In the genomic region with DNA sequence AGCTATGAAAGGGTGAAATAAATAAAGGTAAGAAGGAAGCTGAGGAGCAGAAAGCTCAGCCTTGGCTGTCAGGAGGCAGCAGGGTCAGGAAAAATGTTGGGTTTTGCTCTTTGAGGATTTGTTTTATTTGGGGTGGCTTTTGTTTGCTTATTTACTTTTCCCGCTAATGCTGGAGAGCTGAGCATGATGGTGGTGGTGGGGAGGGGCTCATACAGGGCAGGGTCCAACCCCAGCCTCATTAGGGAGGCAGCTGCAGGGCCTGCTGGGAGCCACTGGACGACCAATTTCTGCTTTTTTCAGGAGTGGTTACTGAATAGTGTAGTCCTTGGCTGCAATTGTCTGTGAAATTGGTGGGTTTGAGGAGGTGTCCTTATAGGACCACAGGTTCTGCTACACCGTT, we compare ENCODE assay signal across 1 cellular context.
A peak's percentile ranks its signal among the peaks of the same experiment; 100 is the strongest.
TF ChIP-seq lines count a peak whose summit lies in the region.

No MANE protein-coding gene starts in this region.

TF ChIP-seq in HepG2, 621 proteins besides CTCF, POLR2A, EP300 and RAD21 (continued from another document and continues in another):
- TF ChIP-seq, protein P1, sequence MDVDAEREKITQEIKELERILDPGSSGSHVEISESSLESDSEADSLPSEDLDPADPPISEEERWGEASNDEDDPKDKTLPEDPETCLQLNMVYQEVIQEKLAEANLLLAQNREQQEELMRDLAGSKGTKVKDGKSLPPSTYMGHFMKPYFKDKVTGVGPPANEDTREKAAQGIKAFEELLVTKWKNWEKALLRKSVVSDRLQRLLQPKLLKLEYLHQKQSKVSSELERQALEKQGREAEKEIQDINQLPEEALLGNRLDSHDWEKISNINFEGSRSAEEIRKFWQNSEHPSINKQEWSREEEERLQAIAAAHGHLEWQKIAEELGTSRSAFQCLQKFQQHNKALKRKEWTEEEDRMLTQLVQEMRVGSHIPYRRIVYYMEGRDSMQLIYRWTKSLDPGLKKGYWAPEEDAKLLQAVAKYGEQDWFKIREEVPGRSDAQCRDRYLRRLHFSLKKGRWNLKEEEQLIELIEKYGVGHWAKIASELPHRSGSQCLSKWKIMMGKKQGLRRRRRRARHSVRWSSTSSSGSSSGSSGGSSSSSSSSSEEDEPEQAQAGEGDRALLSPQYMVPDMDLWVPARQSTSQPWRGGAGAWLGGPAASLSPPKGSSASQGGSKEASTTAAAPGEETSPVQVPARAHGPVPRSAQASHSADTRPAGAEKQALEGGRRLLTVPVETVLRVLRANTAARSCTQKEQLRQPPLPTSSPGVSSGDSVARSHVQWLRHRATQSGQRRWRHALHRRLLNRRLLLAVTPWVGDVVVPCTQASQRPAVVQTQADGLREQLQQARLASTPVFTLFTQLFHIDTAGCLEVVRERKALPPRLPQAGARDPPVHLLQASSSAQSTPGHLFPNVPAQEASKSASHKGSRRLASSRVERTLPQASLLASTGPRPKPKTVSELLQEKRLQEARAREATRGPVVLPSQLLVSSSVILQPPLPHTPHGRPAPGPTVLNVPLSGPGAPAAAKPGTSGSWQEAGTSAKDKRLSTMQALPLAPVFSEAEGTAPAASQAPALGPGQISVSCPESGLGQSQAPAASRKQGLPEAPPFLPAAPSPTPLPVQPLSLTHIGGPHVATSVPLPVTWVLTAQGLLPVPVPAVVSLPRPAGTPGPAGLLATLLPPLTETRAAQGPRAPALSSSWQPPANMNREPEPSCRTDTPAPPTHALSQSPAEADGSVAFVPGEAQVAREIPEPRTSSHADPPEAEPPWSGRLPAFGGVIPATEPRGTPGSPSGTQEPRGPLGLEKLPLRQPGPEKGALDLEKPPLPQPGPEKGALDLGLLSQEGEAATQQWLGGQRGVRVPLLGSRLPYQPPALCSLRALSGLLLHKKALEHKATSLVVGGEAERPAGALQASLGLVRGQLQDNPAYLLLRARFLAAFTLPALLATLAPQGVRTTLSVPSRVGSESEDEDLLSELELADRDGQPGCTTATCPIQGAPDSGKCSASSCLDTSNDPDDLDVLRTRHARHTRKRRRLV (CRISPR knock-in tag; IDR thresholded peaks at IDR 0.05), result 0 out of 2 replicates have a peak, but pooled peaks have one; percentile 38
- no peak for TF ChIP-seq ARID2 (CRISPR knock-in tag; IDR thresholded peaks at IDR 0.05; ENCODE audit: borderline replicate concordance)
- TF ChIP-seq CEBPB (IDR thresholded peaks at IDR 0.05; ENCODE audit: borderline replicate concordance, low read depth, low read length), result no peak
- TF ChIP-seq ATF7 (IDR thresholded peaks at IDR 0.05), result no peak
- TF ChIP-seq ATF7 (CRISPR knock-in tag; IDR thresholded peaks at IDR 0.05), result no peak
- TF ChIP-seq, protein P2, sequence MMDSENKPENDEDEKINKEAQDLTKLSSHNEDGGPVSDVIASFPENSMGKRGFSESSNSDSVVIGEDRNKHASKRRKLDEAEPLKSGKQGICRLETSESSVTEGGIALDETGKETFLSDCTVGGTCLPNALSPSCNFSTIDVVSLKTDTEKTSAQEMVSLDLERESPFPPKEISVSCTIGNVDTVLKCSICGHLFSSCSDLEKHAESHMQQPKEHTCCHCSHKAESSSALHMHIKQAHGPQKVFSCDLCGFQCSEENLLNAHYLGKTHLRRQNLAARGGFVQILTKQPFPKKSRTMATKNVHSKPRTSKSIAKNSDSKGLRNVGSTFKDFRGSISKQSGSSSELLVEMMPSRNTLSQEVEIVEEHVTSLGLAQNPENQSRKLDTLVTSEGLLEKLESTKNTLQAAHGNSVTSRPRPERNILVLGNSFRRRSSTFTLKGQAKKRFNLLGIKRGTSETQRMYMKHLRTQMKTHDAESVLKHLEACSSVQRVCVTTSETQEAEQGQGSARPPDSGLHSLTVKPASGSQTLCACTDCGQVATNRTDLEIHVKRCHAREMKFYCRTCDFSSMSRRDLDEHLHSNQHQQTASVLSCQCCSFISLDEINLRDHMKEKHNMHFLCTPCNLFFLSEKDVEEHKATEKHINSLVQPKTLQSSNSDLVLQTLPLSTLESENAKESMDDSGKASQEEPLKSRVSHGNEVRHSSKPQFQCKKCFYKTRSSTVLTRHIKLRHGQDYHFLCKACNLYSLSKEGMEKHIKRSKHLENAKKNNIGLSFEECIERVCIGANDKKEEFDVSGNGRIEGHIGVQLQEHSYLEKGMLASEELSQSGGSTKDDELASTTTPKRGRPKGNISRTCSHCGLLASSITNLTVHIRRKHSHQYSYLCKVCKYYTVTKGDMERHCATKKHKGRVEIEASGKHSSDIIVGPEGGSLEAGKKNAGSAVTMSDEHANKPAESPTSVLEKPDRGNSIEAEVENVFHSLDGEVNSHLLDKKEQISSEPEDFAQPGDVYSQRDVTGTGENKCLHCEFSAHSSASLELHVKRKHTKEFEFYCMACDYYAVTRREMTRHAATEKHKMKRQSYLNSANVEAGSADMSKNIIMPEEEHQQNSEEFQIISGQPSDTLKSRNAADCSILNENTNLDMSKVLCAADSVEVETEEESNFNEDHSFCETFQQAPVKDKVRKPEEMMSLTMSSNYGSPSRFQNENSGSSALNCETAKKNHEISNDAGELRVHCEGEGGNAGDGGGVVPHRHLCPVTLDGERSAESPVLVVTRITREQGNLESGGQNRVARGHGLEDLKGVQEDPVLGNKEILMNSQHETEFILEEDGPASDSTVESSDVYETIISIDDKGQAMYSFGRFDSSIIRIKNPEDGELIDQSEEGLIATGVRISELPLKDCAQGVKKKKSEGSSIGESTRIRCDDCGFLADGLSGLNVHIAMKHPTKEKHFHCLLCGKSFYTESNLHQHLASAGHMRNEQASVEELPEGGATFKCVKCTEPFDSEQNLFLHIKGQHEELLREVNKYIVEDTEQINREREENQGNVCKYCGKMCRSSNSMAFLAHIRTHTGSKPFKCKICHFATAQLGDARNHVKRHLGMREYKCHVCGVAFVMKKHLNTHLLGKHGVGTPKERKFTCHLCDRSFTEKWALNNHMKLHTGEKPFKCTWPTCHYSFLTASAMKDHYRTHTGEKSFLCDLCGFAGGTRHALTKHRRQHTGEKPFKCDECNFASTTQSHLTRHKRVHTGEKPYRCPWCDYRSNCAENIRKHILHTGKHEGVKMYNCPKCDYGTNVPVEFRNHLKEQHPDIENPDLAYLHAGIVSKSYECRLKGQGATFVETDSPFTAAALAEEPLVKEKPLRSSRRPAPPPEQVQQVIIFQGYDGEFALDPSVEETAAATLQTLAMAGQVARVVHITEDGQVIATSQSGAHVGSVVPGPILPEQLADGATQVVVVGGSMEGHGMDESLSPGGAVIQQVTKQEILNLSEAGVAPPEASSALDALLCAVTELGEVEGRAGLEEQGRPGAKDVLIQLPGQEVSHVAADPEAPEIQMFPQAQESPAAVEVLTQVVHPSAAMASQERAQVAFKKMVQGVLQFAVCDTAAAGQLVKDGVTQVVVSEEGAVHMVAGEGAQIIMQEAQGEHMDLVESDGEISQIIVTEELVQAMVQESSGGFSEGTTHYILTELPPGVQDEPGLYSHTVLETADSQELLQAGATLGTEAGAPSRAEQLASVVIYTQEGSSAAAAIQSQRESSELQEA (CRISPR knock-in tag; IDR thresholded peaks at IDR 0.05; ENCODE audit: not compliant biosample characterization), result no peak
- no peak for TF ChIP-seq ASH2L (IDR thresholded peaks at IDR 0.05; ENCODE audit: insufficient read length, low read depth, low read length)
- TF ChIP-seq, protein P3, sequence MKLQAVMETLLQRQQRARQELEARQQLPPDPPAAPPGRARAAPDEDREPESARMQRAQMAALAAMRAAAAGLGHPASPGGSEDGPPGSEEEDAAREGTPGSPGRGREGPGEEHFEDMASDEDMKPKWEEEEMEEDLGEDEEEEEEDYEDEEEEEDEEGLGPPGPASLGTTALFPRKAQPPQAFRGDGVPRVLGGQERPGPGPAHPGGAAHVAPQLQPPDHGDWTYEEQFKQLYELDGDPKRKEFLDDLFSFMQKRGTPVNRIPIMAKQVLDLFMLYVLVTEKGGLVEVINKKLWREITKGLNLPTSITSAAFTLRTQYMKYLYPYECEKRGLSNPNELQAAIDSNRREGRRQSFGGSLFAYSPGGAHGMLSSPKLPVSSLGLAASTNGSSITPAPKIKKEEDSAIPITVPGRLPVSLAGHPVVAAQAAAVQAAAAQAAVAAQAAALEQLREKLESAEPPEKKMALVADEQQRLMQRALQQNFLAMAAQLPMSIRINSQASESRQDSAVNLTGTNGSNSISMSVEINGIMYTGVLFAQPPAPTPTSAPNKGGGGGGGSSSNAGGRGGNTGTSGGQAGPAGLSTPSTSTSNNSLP (IDR thresholded peaks at IDR 0.05; ENCODE audit: low read depth, low read length), result 0 out of 2 replicates have a peak, but pooled peaks have one; percentile 3
- no peak for TF ChIP-seq ZKSCAN1 (IDR thresholded peaks at IDR 0.05; ENCODE audit: low read length)
- TF ChIP-seq TOE1 (CRISPR knock-in tag; IDR thresholded peaks at IDR 0.05), result no peak
- no peak for TF ChIP-seq LCORL (IDR thresholded peaks at IDR 0.05)
- peak; percentile 38; the same call in 1 of the 2 replicates for TF ChIP-seq LCORL (CRISPR knock-in tag; IDR thresholded peaks at IDR 0.05)
- no peak for TF ChIP-seq KDM1A (CRISPR knock-in tag; IDR thresholded peaks at IDR 0.05)
- peak; percentile 47; the same call in 1 of the 2 replicates for TF ChIP-seq ELF3 (CRISPR knock-in tag; IDR thresholded peaks at IDR 0.05)
- no peak for TF ChIP-seq ZNF567 (CRISPR knock-in tag; IDR thresholded peaks at IDR 0.05; ENCODE audit: borderline replicate concordance)
- TF ChIP-seq, protein P4, sequence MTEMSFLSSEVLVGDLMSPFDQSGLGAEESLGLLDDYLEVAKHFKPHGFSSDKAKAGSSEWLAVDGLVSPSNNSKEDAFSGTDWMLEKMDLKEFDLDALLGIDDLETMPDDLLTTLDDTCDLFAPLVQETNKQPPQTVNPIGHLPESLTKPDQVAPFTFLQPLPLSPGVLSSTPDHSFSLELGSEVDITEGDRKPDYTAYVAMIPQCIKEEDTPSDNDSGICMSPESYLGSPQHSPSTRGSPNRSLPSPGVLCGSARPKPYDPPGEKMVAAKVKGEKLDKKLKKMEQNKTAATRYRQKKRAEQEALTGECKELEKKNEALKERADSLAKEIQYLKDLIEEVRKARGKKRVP (CRISPR knock-in tag; IDR thresholded peaks at IDR 0.05), result no peak
- TF ChIP-seq ZNF850 (CRISPR knock-in tag; conservative IDR thresholded peaks at IDR 0.05), result no peak
- no peak for TF ChIP-seq SOX6 (IDR thresholded peaks at IDR 0.05)
- peak; percentile 73 for TF ChIP-seq SOX6 (CRISPR knock-in tag; IDR thresholded peaks at IDR 0.05)
- TF ChIP-seq, protein P5, sequence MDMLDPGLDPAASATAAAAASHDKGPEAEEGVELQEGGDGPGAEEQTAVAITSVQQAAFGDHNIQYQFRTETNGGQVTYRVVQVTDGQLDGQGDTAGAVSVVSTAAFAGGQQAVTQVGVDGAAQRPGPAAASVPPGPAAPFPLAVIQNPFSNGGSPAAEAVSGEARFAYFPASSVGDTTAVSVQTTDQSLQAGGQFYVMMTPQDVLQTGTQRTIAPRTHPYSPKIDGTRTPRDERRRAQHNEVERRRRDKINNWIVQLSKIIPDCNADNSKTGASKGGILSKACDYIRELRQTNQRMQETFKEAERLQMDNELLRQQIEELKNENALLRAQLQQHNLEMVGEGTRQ (IDR thresholded peaks at IDR 0.05; ENCODE audit: low read depth, low read length), result no peak
- TF ChIP-seq, protein P5 (CRISPR knock-in tag; IDR thresholded peaks at IDR 0.05; ENCODE audit: borderline replicate concordance), result no peak
- no peak for TF ChIP-seq FOXA1 (IDR thresholded peaks at IDR 0.05)
- TF ChIP-seq FOXA1 (CRISPR knock-in tag; IDR thresholded peaks at IDR 0.05), result peak; percentile 68
- TF ChIP-seq ZMYM2 (CRISPR knock-in tag; IDR thresholded peaks at IDR 0.05), result no peak
- no peak for TF ChIP-seq TGIF2 (CRISPR knock-in tag; IDR thresholded peaks at IDR 0.05)
- TF ChIP-seq, protein P6, sequence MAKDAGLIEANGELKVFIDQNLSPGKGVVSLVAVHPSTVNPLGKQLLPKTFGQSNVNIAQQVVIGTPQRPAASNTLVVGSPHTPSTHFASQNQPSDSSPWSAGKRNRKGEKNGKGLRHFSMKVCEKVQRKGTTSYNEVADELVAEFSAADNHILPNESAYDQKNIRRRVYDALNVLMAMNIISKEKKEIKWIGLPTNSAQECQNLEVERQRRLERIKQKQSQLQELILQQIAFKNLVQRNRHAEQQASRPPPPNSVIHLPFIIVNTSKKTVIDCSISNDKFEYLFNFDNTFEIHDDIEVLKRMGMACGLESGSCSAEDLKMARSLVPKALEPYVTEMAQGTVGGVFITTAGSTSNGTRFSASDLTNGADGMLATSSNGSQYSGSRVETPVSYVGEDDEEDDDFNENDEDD (CRISPR knock-in tag; IDR thresholded peaks at IDR 0.05; ENCODE audit: borderline replicate concordance), result no peak
- TF ChIP-seq GLI4 (CRISPR knock-in tag; IDR thresholded peaks at IDR 0.05; ENCODE audit: borderline replicate concordance), result no peak
- TF ChIP-seq ZSCAN22 (CRISPR knock-in tag; IDR thresholded peaks at IDR 0.05), result no peak
- 0 out of 2 replicates have a peak, but pooled peaks have one; percentile 22 for TF ChIP-seq PHF8 (CRISPR knock-in tag; IDR thresholded peaks at IDR 0.05)
- TF ChIP-seq, protein P7, sequence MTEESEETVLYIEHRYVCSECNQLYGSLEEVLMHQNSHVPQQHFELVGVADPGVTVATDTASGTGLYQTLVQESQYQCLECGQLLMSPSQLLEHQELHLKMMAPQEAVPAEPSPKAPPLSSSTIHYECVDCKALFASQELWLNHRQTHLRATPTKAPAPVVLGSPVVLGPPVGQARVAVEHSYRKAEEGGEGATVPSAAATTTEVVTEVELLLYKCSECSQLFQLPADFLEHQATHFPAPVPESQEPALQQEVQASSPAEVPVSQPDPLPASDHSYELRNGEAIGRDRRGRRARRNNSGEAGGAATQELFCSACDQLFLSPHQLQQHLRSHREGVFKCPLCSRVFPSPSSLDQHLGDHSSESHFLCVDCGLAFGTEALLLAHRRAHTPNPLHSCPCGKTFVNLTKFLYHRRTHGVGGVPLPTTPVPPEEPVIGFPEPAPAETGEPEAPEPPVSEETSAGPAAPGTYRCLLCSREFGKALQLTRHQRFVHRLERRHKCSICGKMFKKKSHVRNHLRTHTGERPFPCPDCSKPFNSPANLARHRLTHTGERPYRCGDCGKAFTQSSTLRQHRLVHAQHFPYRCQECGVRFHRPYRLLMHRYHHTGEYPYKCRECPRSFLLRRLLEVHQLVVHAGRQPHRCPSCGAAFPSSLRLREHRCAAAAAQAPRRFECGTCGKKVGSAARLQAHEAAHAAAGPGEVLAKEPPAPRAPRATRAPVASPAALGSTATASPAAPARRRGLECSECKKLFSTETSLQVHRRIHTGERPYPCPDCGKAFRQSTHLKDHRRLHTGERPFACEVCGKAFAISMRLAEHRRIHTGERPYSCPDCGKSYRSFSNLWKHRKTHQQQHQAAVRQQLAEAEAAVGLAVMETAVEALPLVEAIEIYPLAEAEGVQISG (CRISPR knock-in tag; IDR thresholded peaks at IDR 0.05), result no peak
